In the genomic region with DNA sequence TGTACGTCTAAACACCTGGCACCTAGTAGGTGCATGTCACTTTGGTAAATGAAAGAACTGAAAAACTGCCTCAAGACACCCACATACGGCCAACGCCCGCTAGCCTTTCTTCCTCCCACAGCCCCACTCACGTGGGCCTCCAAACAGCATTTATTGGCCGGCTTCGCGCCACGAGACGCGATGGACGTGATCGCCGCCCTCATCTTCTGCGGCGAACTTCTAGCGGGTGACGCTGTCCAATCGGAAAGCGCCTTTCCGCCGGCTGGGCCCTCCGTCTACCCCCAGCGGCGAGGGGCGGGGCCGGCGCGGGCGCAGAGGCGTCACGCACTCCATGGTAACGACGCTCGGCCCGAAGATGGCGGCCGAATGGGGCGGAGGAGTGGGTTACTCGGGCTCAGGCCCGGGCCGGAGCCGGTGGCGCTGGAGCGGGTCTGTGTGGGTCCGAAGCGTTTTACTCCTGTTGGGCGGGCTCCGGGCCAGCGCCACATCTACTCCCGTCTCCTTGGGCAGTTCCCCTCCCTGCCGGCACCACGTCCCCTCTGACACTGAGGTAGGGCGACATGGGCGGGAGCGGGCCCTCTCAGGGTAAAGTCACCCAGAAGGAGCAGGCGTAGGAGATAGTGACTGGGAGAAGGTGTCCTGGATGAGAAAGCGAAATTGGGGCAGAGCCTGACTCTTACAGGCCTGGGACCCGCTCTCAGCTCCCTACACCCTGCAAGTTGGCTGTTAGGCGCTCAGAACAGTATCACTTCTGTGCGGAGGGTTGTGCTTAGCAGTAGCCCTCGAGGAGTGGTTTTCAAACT, we compare ENCODE assay signal across 1 cellular context.
A peak's percentile ranks its signal among the peaks of the same experiment; 100 is the strongest.
TF ChIP-seq lines count a peak whose summit lies in the region.

A gene with protein sequence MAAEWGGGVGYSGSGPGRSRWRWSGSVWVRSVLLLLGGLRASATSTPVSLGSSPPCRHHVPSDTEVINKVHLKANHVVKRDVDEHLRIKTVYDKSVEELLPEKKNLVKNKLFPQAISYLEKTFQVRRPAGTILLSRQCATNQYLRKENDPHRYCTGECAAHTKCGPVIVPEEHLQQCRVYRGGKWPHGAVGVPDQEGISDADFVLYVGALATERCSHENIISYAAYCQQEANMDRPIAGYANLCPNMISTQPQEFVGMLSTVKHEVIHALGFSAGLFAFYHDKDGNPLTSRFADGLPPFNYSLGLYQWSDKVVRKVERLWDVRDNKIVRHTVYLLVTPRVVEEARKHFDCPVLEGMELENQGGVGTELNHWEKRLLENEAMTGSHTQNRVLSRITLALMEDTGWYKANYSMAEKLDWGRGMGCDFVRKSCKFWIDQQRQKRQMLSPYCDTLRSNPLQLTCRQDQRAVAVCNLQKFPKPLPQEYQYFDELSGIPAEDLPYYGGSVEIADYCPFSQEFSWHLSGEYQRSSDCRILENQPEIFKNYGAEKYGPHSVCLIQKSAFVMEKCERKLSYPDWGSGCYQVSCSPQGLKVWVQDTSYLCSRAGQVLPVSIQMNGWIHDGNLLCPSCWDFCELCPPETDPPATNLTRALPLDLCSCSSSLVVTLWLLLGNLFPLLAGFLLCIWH (plus strand): TSS at position 327 of the 803 bp plus-strand sequence. CDS start 29 bp downstream, at position 356.

TF ChIP-seq in HEK293, 187 proteins besides CTCF, POLR2A, EP300 and RAD21 (continued from another document and continues in another):
- TF ChIP-seq, protein P1, sequence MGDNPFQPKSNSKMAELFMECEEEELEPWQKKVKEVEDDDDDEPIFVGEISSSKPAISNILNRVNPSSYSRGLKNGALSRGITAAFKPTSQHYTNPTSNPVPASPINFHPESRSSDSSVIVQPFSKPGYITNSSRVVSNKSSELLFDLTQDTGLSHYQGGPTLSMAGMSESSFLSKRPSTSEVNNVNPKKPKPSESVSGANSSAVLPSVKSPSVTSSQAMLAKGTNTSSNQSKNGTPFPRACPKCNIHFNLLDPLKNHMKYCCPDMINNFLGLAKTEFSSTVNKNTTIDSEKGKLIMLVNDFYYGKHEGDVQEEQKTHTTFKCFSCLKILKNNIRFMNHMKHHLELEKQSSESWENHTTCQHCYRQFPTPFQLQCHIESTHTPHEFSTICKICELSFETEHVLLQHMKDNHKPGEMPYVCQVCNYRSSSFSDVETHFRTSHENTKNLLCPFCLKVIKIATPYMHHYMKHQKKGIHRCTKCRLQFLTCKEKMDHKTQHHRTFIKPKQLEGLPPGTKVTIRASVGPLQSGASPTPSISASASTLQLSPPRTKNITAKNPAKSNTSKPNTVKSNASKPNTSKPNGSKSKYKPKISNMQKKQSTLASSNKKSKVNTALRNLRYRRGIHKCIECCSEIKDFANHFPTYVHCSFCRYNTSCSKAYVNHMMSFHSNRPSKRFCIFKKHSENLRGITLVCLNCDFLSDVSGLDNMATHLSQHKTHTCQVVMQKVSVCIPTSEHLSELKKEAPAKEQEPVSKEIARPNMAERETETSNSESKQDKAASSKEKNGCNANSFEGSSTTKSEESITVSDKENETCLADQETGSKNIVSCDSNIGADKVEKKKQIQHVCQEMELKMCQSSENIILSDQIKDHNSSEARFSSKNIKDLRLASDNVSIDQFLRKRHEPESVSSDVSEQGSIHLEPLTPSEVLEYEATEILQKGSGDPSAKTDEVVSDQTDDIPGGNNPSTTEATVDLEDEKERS (tag by site-specific recombination; IDR thresholded peaks at IDR 0.05), result no peak
- no peak for TF ChIP-seq ZNF132 (tag by site-specific recombination; IDR thresholded peaks at IDR 0.05; ENCODE audit: borderline replicate concordance)
- peak; percentile 34; the same call in 1 of the 2 replicates for TF ChIP-seq ZNF2 (tag by site-specific recombination; IDR thresholded peaks at IDR 0.05)
- TF ChIP-seq ZNF677 (tag by site-specific recombination; IDR thresholded peaks at IDR 0.05), result no peak
- TF ChIP-seq, protein P2, sequence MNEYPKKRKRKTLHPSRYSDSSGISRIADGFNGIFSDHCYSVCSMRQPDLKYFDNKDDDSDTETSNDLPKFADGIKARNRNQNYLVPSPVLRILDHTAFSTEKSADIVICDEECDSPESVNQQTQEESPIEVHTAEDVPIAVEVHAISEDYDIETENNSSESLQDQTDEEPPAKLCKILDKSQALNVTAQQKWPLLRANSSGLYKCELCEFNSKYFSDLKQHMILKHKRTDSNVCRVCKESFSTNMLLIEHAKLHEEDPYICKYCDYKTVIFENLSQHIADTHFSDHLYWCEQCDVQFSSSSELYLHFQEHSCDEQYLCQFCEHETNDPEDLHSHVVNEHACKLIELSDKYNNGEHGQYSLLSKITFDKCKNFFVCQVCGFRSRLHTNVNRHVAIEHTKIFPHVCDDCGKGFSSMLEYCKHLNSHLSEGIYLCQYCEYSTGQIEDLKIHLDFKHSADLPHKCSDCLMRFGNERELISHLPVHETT (tag by site-specific recombination; IDR thresholded peaks at IDR 0.05), result no peak
- no peak; the same call in 1 of the 2 replicates for TF ChIP-seq KLF16 (tag by site-specific recombination; IDR thresholded peaks at IDR 0.05)
- TF ChIP-seq ZNF544 (tag by site-specific recombination; IDR thresholded peaks at IDR 0.05), result no peak
- TF ChIP-seq, protein P3, sequence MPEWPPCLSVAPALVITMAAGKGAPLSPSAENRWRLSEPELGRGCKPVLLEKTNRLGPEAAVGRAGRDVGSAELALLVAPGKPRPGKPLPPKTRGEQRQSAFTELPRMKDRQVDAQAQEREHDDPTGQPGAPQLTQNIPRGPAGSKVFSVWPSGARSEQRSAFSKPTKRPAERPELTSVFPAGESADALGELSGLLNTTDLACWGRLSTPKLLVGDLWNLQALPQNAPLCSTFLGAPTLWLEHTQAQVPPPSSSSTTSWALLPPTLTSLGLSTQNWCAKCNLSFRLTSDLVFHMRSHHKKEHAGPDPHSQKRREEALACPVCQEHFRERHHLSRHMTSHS (tag by site-specific recombination; IDR thresholded peaks at IDR 0.05), result no peak
- no peak for TF ChIP-seq ZNF155 (tag by site-specific recombination; IDR thresholded peaks at IDR 0.05)
- TF ChIP-seq ZNF311 (tag by site-specific recombination; IDR thresholded peaks at IDR 0.05; ENCODE audit: borderline replicate concordance), result no peak
- TF ChIP-seq HOXA7 (CRISPR knock-in tag; IDR thresholded peaks at IDR 0.05; ENCODE audit: borderline replicate concordance), result no peak
- TF ChIP-seq ZNF610 (tag by site-specific recombination; IDR thresholded peaks at IDR 0.05; ENCODE audit: borderline replicate concordance), result peak; percentile 67; the same call in 1 of the 2 replicates
- TF ChIP-seq, protein P4, sequence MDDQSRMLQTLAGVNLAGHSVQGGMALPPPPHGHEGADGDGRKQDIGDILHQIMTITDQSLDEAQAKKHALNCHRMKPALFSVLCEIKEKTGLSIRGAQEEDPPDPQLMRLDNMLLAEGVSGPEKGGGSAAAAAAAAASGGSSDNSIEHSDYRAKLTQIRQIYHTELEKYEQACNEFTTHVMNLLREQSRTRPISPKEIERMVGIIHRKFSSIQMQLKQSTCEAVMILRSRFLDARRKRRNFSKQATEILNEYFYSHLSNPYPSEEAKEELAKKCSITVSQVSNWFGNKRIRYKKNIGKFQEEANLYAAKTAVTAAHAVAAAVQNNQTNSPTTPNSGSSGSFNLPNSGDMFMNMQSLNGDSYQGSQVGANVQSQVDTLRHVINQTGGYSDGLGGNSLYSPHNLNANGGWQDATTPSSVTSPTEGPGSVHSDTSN (CRISPR knock-in tag; IDR thresholded peaks at IDR 0.05), result no peak
- TF ChIP-seq, protein P5, sequence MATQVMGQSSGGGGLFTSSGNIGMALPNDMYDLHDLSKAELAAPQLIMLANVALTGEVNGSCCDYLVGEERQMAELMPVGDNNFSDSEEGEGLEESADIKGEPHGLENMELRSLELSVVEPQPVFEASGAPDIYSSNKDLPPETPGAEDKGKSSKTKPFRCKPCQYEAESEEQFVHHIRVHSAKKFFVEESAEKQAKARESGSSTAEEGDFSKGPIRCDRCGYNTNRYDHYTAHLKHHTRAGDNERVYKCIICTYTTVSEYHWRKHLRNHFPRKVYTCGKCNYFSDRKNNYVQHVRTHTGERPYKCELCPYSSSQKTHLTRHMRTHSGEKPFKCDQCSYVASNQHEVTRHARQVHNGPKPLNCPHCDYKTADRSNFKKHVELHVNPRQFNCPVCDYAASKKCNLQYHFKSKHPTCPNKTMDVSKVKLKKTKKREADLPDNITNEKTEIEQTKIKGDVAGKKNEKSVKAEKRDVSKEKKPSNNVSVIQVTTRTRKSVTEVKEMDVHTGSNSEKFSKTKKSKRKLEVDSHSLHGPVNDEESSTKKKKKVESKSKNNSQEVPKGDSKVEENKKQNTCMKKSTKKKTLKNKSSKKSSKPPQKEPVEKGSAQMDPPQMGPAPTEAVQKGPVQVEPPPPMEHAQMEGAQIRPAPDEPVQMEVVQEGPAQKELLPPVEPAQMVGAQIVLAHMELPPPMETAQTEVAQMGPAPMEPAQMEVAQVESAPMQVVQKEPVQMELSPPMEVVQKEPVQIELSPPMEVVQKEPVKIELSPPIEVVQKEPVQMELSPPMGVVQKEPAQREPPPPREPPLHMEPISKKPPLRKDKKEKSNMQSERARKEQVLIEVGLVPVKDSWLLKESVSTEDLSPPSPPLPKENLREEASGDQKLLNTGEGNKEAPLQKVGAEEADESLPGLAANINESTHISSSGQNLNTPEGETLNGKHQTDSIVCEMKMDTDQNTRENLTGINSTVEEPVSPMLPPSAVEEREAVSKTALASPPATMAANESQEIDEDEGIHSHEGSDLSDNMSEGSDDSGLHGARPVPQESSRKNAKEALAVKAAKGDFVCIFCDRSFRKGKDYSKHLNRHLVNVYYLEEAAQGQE (tag by site-specific recombination; IDR thresholded peaks at IDR 0.05), result no peak
- TF ChIP-seq, protein P6, sequence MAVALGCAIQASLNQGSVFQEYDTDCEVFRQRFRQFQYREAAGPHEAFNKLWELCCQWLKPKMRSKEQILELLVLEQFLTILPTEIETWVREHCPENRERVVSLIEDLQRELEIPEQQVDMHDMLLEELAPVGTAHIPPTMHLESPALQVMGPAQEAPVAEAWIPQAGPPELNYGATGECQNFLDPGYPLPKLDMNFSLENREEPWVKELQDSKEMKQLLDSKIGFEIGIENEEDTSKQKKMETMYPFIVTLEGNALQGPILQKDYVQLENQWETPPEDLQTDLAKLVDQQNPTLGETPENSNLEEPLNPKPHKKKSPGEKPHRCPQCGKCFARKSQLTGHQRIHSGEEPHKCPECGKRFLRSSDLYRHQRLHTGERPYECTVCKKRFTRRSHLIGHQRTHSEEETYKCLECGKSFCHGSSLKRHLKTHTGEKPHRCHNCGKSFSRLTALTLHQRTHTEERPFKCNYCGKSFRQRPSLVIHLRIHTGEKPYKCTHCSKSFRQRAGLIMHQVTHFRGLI (tag by site-specific recombination; IDR thresholded peaks at IDR 0.05), result no peak
- no peak for TF ChIP-seq ZNF114 (tag by site-specific recombination; IDR thresholded peaks at IDR 0.05)
- no peak for TF ChIP-seq ZNF792 (tag by site-specific recombination; IDR thresholded peaks at IDR 0.05)
- TF ChIP-seq, protein P7, sequence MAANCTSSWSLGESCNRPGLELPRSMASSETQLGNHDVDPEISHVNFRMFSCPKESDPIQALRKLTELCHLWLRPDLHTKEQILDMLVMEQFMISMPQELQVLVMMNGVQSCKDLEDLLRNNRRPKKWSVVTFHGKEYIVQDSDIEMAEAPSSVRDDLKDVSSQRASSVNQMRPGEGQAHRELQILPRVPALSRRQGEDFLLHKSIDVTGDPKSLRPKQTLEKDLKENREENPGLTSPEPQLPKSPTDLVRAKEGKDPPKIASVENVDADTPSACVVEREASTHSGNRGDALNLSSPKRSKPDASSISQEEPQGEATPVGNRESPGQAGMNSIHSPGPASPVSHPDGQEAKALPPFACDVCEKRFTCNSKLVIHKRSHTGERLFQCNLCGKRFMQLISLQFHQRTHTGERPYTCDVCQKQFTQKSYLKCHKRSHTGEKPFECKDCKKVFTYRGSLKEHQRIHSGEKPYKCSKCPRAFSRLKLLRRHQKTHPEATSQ (tag by site-specific recombination; IDR thresholded peaks at IDR 0.05), result no peak
- no peak for TF ChIP-seq ZNF184 (tag by site-specific recombination; IDR thresholded peaks at IDR 0.05)
- TF ChIP-seq ZBTB20 (tag by site-specific recombination; IDR thresholded peaks at IDR 0.05), result peak; percentile 63; the same call in 1 of the 2 replicates
- no peak for TF ChIP-seq HOXD13 (CRISPR knock-in tag; IDR thresholded peaks at IDR 0.05; ENCODE audit: borderline replicate concordance)
- TF ChIP-seq, protein P8, sequence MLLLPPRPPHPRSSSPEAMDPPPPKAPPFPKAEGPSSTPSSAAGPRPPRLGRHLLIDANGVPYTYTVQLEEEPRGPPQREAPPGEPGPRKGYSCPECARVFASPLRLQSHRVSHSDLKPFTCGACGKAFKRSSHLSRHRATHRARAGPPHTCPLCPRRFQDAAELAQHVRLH (tag by site-specific recombination; IDR thresholded peaks at IDR 0.05), result no peak
- TF ChIP-seq ZNF426 (tag by site-specific recombination; IDR thresholded peaks at IDR 0.05), result no peak
- no peak for TF ChIP-seq ZNF302 (tag by site-specific recombination; IDR thresholded peaks at IDR 0.05; ENCODE audit: low read depth)
- TF ChIP-seq, protein P9, sequence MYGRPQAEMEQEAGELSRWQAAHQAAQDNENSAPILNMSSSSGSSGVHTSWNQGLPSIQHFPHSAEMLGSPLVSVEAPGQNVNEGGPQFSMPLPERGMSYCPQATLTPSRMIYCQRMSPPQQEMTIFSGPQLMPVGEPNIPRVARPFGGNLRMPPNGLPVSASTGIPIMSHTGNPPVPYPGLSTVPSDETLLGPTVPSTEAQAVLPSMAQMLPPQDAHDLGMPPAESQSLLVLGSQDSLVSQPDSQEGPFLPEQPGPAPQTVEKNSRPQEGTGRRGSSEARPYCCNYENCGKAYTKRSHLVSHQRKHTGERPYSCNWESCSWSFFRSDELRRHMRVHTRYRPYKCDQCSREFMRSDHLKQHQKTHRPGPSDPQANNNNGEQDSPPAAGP (tag by site-specific recombination; IDR thresholded peaks at IDR 0.05), result peak; percentile 68
- TF ChIP-seq ZBTB7A (tag by site-specific recombination; IDR thresholded peaks at IDR 0.05; ENCODE audit: low read depth), result no peak
- TF ChIP-seq ZNF664 (tag by site-specific recombination; IDR thresholded peaks at IDR 0.05), result no peak
- TF ChIP-seq, protein P10, sequence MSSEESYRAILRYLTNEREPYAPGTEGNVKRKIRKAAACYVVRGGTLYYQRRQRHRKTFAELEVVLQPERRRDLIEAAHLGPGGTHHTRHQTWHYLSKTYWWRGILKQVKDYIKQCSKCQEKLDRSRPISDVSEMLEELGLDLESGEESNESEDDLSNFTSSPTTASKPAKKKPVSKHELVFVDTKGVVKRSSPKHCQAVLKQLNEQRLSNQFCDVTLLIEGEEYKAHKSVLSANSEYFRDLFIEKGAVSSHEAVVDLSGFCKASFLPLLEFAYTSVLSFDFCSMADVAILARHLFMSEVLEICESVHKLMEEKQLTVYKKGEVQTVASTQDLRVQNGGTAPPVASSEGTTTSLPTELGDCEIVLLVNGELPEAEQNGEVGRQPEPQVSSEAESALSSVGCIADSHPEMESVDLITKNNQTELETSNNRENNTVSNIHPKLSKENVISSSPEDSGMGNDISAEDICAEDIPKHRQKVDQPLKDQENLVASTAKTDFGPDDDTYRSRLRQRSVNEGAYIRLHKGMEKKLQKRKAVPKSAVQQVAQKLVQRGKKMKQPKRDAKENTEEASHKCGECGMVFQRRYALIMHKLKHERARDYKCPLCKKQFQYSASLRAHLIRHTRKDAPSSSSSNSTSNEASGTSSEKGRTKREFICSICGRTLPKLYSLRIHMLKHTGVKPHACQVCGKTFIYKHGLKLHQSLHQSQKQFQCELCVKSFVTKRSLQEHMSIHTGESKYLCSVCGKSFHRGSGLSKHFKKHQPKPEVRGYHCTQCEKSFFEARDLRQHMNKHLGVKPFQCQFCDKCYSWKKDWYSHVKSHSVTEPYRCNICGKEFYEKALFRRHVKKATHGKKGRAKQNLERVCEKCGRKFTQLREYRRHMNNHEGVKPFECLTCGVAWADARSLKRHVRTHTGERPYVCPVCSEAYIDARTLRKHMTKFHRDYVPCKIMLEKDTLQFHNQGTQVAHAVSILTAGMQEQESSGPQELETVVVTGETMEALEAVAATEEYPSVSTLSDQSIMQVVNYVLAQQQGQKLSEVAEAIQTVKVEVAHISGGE (tag by site-specific recombination; conservative IDR thresholded peaks at IDR 0.05; ENCODE audit: low read depth), result no peak
